In the genomic region with DNA sequence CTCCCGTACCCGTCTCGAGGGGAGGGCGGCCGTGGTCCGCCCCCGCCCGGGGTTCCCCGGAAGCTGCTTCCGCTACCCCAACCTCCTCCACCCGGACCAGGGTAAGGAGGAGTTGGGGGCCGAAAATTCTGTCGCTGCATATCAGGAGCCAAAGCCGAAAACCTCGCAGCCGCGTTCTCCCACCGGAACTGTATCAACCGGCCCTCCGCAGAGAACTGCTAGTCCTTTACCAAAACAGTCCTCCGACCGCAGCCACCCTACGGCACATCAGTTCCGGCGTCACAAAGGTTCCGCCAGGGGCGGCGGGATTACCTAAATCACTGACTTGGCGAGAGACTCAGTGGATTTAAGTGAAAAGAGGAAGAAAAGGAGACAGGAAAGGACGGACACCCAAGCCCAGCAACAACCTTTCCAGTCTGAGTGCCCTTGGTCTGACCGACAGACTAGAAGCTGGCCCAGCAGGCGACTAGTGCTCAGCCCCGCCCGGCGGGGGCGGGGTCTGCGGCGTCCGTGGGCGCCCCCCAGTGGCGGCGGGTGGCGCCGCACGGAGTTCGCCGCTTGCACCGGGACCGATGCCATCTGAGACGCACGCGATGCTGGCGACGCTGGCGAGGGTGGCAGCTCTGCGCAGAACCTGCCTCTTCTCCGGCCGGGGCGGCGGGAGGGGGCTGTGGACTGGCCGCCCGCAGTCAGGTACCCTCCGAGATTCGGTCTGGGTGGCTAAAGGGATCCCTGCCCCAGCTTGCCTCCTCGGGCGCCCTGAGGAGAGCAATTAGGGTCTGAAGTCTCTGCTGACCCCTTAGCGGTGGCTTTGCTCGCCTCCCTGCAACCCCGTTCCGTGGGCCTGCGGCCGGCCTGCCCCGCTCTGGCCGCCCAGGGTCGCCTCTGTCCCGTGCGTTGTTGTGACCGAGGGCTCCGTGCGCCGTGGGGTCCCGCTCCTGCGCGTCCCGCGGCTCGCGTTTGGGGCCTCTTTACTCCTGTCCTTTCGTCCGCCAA, we compare ENCODE assay signal across 7 cellular contexts.
DNase-seq lines count a peak whose midpoint lies in the region; ATAC-seq, FAIRE-seq and TF ChIP-seq lines count a peak whose summit lies in the region.

Gene MPLKIP (minus strand): TSS at position 195 of the 996 bp plus-strand sequence. CDS start 55 bp downstream, at position 140.
Gene SUGCT (plus strand): TSS at position 578 of the 996 bp plus-strand sequence.

- TF ChIP-seq CTCF in astrocyte of the cerebellum (IDR thresholded peaks at IDR 0.05; ENCODE audit: low read depth, low read length, missing control alignments): peak; percentile 97

- peak within 1 kb of the TSS; percentile 98 for H3K4me3 ChIP-seq in astrocyte of the cerebellum (ENCODE audit: low read depth, low read length)

- DNase-seq in GM18507 (ENCODE audit: extremely low spot score, insufficient read length, low read depth) (peak; percentile 87), NCI-H187 (lab: John Stamatoyannopoulos, UW) (peak; percentile 53 to 92), T-helper 22 cell (ENCODE audit: low read depth) (peak; percentile 72), astrocyte of the cerebellum (ENCODE audit: low read depth) (peak; percentile 82), hippocampal formation (lab: John Stamatoyannopoulos, UW) (peak; percentile 89 to 94), retina (peak; percentile 99)

- peak; percentile 92 for ATAC-seq in HG02970 (IDR thresholded peaks at IDR 0.05; ENCODE audit: low FRiP score, unreplicated experiment)

- in situ Hi-C loops in astrocyte of the cerebellum (cut with HindIII; ENCODE audit: low sequenced_read_pairs): no loop called here

- FAIRE-seq in GM18507 (lab: Jason Lieb, UNC): peak; percentile 82

Comparison
In these comparisons a context has a peak if more than half of its experiments do, and no peak if none do; other contexts are left out.
1. Peak in every context shown above with its lines: DNase-seq, ATAC-seq and H3K4me3 ChIP-seq.